9 cellular contexts compared by ENCODE assay signal in the genomic region with DNA sequence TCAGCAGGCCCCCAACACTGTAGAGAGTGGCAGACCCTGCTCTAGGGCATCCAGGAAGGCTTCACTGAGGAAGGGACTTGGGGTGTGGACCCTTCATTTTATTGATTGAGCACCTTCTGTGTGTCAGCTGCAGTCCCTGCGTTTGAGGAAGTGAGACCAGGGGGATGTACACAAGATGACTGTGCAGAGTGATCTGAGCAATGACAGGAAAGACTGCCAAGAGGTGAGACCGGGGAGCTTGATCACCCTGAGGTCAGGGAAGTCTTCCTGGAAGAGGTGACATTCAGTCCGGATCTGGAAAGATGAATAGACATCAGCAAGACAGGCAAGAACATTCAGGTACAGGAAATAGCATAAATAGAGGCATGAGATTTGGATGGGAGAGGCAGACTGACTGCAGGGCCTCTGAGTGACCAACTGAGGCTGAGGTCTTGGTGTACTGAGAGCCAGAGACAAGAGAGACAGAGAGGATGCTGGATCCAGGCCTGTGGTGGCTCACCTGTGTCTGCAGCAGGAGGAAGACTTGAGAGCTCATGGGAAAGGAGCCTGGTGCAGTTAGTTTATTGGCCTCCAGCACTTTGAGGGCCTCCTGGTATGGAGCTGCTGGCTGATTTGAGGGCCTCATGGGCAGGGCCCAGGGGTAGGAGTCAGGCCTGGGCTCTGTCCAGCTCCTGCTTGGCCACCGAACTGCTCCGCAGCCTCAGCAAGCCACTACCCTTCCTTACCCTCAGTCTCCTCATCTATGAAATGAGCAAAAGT. TPM values are rescaled to one million over a fixed set of nuclear protein-coding genes. Genes with fewer than 3 reads are reported as not detected.
A peak's percentile ranks its signal among the peaks of the same experiment; 100 is the strongest.
DNase-seq lines count a peak whose midpoint lies in the region; ATAC-seq and TF ChIP-seq lines count a peak whose summit lies in the region.
"Had no signal": no experiment of that assay in that cellular context is flagged by ENCODE, and none has a peak within 500 bp of the region (broad histone marks: within the 10 kb centered on the region; RNA-seq: fewer than 3 reads in every experiment).

No MANE protein-coding gene starts in this region.

- CTCF ChIA-PET in CD4-positive, alpha-beta T cell (lab: Charles Lee): no interaction called here

- POLR2A ChIA-PET in CD4-positive, alpha-beta T cell (lab: Charles Lee): no interaction called here

- H3K9me3 Mint-ChIP-seq in activated T-helper 17 cell treated with anti-CD3 and anti-CD28 coated beads, Interleukin-2, amount 50 U/mL, for 72 hours: no peaks in the 10 kb centered on the region
- no peaks in the 10 kb centered on the region for H3K9me3 Mint-ChIP-seq in CD4-positive, alpha-beta T cell

- H3K27me3 Mint-ChIP-seq in activated T-helper 17 cell treated with anti-CD3 and anti-CD28 coated beads, Interleukin-2, amount 50 U/mL, for 72 hours: no peaks in the 10 kb centered on the region
- H3K27me3 Mint-ChIP-seq in CD4-positive, alpha-beta T cell: peaks cover 15% of the 10 kb centered on the region

- DNase-seq in ELR (ENCODE audit: low read depth) (peak; percentile 18), dermis blood vessel endothelial cell (no peak), dedifferentiated amniotic fluid mesenchymal stem cell (ENCODE audit: extremely low spot score) (no peak)
- DNase-seq in CD4-positive, alpha-beta T cell: no peak
- DNase-seq in stimulated activated naive CD4-positive, alpha-beta T cell (lab: John Stamatoyannopoulos, UW): no peak

- no peaks in the 10 kb centered on the region for H3K9me3 ChIP-seq in CD4-positive, alpha-beta T cell (ENCODE audit: control insufficient read depth, low read length)

- peak overlapping the region; percentile 77 for H3K27ac Mint-ChIP-seq in activated T-helper 17 cell treated with anti-CD3 and anti-CD28 coated beads, Interleukin-2, amount 50 U/mL, for 72 hours
- no peak overlapping the region for H3K27ac Mint-ChIP-seq in CD4-positive, alpha-beta T cell

- no peak for TF ChIP-seq CTCF in CD4-positive, alpha-beta T cell (IDR thresholded peaks at IDR 0.05)

- H3K36me3 Mint-ChIP-seq in activated T-helper 17 cell treated with anti-CD3 and anti-CD28 coated beads, Interleukin-2, amount 50 U/mL, for 72 hours (ENCODE audit: low read depth): no peaks in the 10 kb centered on the region
- H3K36me3 Mint-ChIP-seq in CD4-positive, alpha-beta T cell (ENCODE audit: low read depth): no peaks in the 10 kb centered on the region

- H3K27ac ChIP-seq in CD4-positive, alpha-beta T cell (ENCODE audit: low read depth, low read length): no peak overlapping the region

- peaks cover 13% of the 10 kb centered on the region for H3K27me3 ChIP-seq in CD4-positive, alpha-beta T cell (ENCODE audit: control insufficient read depth, insufficient read depth, low read length)

- H3K4me1 Mint-ChIP-seq in activated T-helper 17 cell treated with anti-CD3 and anti-CD28 coated beads, Interleukin-2, amount 50 U/mL, for 72 hours: peaks cover 16% of the 10 kb centered on the region
- H3K4me1 Mint-ChIP-seq in CD4-positive, alpha-beta T cell (ENCODE audit: low read depth): peaks cover 7% of the 10 kb centered on the region

- ATAC-seq in GM19452 (IDR thresholded peaks at IDR 0.05; ENCODE audit: unreplicated experiment) (peak; percentile 78), HG03354 (IDR thresholded peaks at IDR 0.05; ENCODE audit: poor library complexity, severe bottlenecking, unreplicated experiment) (peak; percentile 89)
- ATAC-seq in activated T-helper 17 cell treated with anti-CD3 and anti-CD28 coated beads, Interleukin-2, amount 50 U/mL, for 72 hours (replicated peaks): peak; percentile 88
- no peak for ATAC-seq in CD4-positive, alpha-beta T cell (ENCODE audit: poor library complexity)

- intact Hi-C loops in CD4-positive, alpha-beta T cell (cut with DNase I, micrococcal nuclease): no loop called here

- H3K4me3 Mint-ChIP-seq in activated T-helper 17 cell treated with anti-CD3 and anti-CD28 coated beads, Interleukin-2, amount 50 U/mL, for 72 hours: peak overlapping the region; percentile 44
- no peak overlapping the region for H3K4me3 Mint-ChIP-seq in CD4-positive, alpha-beta T cell

RNA-seq across cellular contexts. Expression of a gene that starts 5.2 kb away (rescaled TPM):
- 1 to 10 TPM; 2.4 to 2.8 TPM for total RNA-seq in activated T-helper 17 cell treated with anti-CD3 and anti-CD28 coated beads, Interleukin-2, amount 50 U/mL, for 72 hours
- 0.68 and 2.1 TPM in 2 replicates for total RNA-seq in dermis blood vessel endothelial cell
- under 1 TPM; 0.19 to 0.25 TPM for total RNA-seq in CD4-positive, alpha-beta T cell

RNA-seq across cellular contexts. Expression of a gene that starts 41.2 kb away (rescaled TPM):
- 10 to 100 TPM; 14.1 to 20.1 TPM for total RNA-seq in activated T-helper 17 cell treated with anti-CD3 and anti-CD28 coated beads, Interleukin-2, amount 50 U/mL, for 72 hours
- 75.3 and 98.2 TPM in 2 replicates for total RNA-seq in dermis blood vessel endothelial cell
- total RNA-seq in CD4-positive, alpha-beta T cell: 10 to 100 TPM; 16.5 to 19.5 TPM

RNA-seq across cellular contexts. Expression of a gene that starts 56.1 kb away (rescaled TPM):
- not detected for total RNA-seq in activated T-helper 17 cell treated with anti-CD3 and anti-CD28 coated beads, Interleukin-2, amount 50 U/mL, for 72 hours
- not detected in 2 replicates for total RNA-seq in dermis blood vessel endothelial cell
- not detected for total RNA-seq in CD4-positive, alpha-beta T cell
- total RNA-seq: kidney epithelial cell had no signal
